1 cellular context compared by ENCODE assay signal in the genomic region with DNA sequence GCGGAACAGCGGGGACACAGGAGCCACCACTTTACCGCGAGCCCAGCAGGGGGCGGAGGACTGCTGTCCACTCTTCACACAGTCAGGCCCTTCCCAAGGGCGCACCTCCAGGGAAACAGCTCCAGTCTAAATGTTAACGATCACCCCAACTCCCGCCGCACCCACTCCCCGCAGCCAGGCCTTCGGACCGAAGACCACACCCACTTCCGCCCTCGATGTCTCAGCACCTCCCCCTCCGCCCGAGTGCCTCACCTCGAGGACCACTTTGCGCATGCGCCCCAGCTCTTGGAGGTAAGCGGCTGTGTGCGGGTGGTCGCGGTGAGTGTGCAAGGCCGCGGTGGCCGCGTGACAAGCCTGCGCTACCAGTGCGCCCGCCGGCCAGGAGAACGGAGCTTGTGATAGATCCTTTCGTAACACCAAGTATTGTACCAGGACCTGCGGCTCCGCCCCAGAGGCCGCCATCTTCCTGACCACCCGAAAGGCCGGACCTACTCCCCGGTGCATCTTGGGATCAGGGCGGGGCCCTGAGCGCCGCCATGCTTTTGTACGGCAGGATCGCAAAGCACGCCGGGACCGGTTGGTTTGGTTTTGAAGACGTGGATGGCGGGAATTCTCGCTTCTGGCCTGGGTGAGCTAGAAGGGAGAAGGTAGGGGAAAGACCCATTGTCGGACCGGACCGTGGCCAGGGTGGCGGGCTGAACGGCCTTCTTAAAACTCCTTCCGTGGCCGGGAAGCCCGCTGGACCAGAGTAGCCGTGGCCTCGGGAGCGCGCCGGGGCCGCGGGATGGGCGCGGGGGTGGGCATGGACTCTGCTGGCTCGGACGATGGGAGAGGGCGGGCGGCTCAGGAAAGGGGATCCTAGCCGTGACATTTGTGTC.
TF ChIP-seq lines count a peak whose summit lies in the region.

Gene CENPO, plus strand, starts transcription at position 552 of the 878 bp plus-strand sequence. CDS start 495 bp downstream, outside the sequence.
Gene PTRHD1, minus strand, starts transcription at position 518 of the 878 bp plus-strand sequence. Its CDS starts 14 bp downstream, at position 504.

TF ChIP-seq in HEK293, 187 proteins besides CTCF, POLR2A, EP300 and RAD21 (continued from another document and continues in another):
- TF ChIP-seq ZSCAN5A (tag by site-specific recombination; IDR thresholded peaks at IDR 0.05), result no peak
- TF ChIP-seq IKZF3 (tag by site-specific recombination; IDR thresholded peaks at IDR 0.05), result no peak
- TF ChIP-seq ZBTB21 (tag by site-specific recombination; IDR thresholded peaks at IDR 0.05), result no peak
- no peak for TF ChIP-seq ZNF132 (tag by site-specific recombination; IDR thresholded peaks at IDR 0.05; ENCODE audit: borderline replicate concordance)
- no peak for TF ChIP-seq WT1 (tag by site-specific recombination; IDR thresholded peaks at IDR 0.05)
- TF ChIP-seq ZNF2 (tag by site-specific recombination; IDR thresholded peaks at IDR 0.05), result peak; percentile 35; the same call in 1 of the 2 replicates
- no peak for TF ChIP-seq ZNF529 (tag by site-specific recombination; IDR thresholded peaks at IDR 0.05; ENCODE audit: insufficient replicate concordance)
- TF ChIP-seq ZBTB8A (tag by site-specific recombination; IDR thresholded peaks at IDR 0.05), result peak; percentile 29; the same call in 1 of the 2 replicates
- TF ChIP-seq, protein P1, sequence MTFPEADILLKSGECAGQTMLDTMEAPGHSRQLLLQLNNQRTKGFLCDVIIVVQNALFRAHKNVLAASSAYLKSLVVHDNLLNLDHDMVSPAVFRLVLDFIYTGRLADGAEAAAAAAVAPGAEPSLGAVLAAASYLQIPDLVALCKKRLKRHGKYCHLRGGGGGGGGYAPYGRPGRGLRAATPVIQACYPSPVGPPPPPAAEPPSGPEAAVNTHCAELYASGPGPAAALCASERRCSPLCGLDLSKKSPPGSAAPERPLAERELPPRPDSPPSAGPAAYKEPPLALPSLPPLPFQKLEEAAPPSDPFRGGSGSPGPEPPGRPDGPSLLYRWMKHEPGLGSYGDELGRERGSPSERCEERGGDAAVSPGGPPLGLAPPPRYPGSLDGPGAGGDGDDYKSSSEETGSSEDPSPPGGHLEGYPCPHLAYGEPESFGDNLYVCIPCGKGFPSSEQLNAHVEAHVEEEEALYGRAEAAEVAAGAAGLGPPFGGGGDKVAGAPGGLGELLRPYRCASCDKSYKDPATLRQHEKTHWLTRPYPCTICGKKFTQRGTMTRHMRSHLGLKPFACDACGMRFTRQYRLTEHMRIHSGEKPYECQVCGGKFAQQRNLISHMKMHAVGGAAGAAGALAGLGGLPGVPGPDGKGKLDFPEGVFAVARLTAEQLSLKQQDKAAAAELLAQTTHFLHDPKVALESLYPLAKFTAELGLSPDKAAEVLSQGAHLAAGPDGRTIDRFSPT (tag by site-specific recombination; IDR thresholded peaks at IDR 0.05), result peak; percentile 42; the same call in 1 of the 2 replicates
- TF ChIP-seq SCRT1 (tag by site-specific recombination; IDR thresholded peaks at IDR 0.05; ENCODE audit: borderline replicate concordance), result no peak
- 0 out of 2 replicates have a peak, but pooled peaks have one; percentile 10 for TF ChIP-seq ZSCAN4 (tag by site-specific recombination; IDR thresholded peaks at IDR 0.05)
- no peak for TF ChIP-seq ZNF211 (tag by site-specific recombination; IDR thresholded peaks at IDR 0.05; ENCODE audit: low read depth)
- TF ChIP-seq HOXA7 (CRISPR knock-in tag; IDR thresholded peaks at IDR 0.05; ENCODE audit: borderline replicate concordance), result no peak
- TF ChIP-seq ZNF112 (tag by site-specific recombination; IDR thresholded peaks at IDR 0.05), result no peak
- no peak for TF ChIP-seq ZNF670 (tag by site-specific recombination; IDR thresholded peaks at IDR 0.05; ENCODE audit: low read depth)
- TF ChIP-seq ZNF580 (tag by site-specific recombination; IDR thresholded peaks at IDR 0.05), result no peak
- TF ChIP-seq ZNF544 (tag by site-specific recombination; IDR thresholded peaks at IDR 0.05), result no peak
- no peak for TF ChIP-seq ZNF248 (tag by site-specific recombination; IDR thresholded peaks at IDR 0.05)
- no peak for TF ChIP-seq ZNF157 (tag by site-specific recombination; IDR thresholded peaks at IDR 0.05)
- TF ChIP-seq ZNF639 (tag by site-specific recombination; IDR thresholded peaks at IDR 0.05), result 0 out of 2 replicates have a peak, but pooled peaks have one; percentile 44
- TF ChIP-seq ZBTB17 (tag by site-specific recombination; IDR thresholded peaks at IDR 0.05), result peak; percentile 73
- TF ChIP-seq ZBTB20 (tag by site-specific recombination; IDR thresholded peaks at IDR 0.05), result 0 out of 2 replicates have a peak, but pooled peaks have one; percentile 38
- no peak for TF ChIP-seq ZNF174 (tag by site-specific recombination; IDR thresholded peaks at IDR 0.05)
- TF ChIP-seq, protein P2, sequence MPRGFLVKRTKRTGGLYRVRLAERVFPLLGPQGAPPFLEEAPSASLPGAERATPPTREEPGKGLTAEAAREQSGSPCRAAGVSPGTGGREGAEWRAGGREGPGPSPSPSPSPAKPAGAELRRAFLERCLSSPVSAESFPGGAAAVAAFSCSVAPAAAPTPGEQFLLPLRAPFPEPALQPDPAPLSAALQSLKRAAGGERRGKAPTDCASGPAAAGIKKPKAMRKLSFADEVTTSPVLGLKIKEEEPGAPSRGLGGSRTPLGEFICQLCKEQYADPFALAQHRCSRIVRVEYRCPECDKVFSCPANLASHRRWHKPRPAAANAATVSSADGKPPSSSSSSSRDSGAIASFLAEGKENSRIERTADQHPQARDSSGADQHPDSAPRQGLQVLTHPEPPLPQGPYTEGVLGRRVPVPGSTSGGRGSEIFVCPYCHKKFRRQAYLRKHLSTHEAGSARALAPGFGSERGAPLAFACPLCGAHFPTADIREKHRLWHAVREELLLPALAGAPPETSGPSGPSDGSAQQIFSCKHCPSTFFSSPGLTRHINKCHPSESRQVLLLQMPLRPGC (tag by site-specific recombination; IDR thresholded peaks at IDR 0.05), result no peak
- no peak for TF ChIP-seq ZNF747 (tag by site-specific recombination; IDR thresholded peaks at IDR 0.05)
- TF ChIP-seq ZNF404 (tag by site-specific recombination; IDR thresholded peaks at IDR 0.05), result no peak
- 0 out of 2 replicates have a peak, but pooled peaks have one; percentile 51 for TF ChIP-seq ZNF121 (tag by site-specific recombination; IDR thresholded peaks at IDR 0.05)
- TF ChIP-seq ZNF280C (tag by site-specific recombination; IDR thresholded peaks at IDR 0.05), result no peak
- no peak for TF ChIP-seq BCL11A (tag by site-specific recombination; IDR thresholded peaks at IDR 0.05; ENCODE audit: low read depth)
- TF ChIP-seq ZFP37 (tag by site-specific recombination; IDR thresholded peaks at IDR 0.05), result 0 out of 2 replicates have a peak, but pooled peaks have one; percentile 41
- no peak for TF ChIP-seq ZNF26 (tag by site-specific recombination; IDR thresholded peaks at IDR 0.05)
- no peak for TF ChIP-seq ZBTB44 (tag by site-specific recombination; IDR thresholded peaks at IDR 0.05)
- TF ChIP-seq, protein P3, sequence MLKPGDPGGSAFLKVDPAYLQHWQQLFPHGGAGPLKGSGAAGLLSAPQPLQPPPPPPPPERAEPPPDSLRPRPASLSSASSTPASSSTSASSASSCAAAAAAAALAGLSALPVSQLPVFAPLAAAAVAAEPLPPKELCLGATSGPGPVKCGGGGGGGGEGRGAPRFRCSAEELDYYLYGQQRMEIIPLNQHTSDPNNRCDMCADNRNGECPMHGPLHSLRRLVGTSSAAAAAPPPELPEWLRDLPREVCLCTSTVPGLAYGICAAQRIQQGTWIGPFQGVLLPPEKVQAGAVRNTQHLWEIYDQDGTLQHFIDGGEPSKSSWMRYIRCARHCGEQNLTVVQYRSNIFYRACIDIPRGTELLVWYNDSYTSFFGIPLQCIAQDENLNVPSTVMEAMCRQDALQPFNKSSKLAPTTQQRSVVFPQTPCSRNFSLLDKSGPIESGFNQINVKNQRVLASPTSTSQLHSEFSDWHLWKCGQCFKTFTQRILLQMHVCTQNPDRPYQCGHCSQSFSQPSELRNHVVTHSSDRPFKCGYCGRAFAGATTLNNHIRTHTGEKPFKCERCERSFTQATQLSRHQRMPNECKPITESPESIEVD (tag by site-specific recombination; IDR thresholded peaks at IDR 0.05), result no peak
- no peak for TF ChIP-seq SALL2 (tag by site-specific recombination; IDR thresholded peaks at IDR 0.05; ENCODE audit: borderline replicate concordance)
- TF ChIP-seq KLF7 (tag by site-specific recombination; IDR thresholded peaks at IDR 0.05; ENCODE audit: borderline replicate concordance), result peak; percentile 87
- no peak for TF ChIP-seq ZNF146 (tag by site-specific recombination; IDR thresholded peaks at IDR 0.05)
- no peak for TF ChIP-seq ZNF292 (tag by site-specific recombination; IDR thresholded peaks at IDR 0.05; ENCODE audit: borderline replicate concordance, low read depth)
- TF ChIP-seq, protein P4, sequence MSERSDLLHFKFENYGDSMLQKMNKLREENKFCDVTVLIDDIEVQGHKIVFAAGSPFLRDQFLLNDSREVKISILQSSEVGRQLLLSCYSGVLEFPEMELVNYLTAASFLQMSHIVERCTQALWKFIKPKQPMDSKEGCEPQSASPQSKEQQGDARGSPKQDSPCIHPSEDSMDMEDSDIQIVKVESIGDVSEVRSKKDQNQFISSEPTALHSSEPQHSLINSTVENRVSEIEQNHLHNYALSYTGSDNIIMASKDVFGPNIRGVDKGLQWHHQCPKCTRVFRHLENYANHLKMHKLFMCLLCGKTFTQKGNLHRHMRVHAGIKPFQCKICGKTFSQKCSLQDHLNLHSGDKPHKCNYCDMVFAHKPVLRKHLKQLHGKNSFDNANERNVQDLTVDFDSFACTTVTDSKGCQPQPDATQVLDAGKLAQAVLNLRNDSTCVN (tag by site-specific recombination; optimal IDR thresholded peaks at IDR 0.05), result peak; percentile 92
- no peak for TF ChIP-seq ZNF114 (tag by site-specific recombination; IDR thresholded peaks at IDR 0.05)
